Comparison of ENCODE assay signal across 20 cellular contexts in genomic region chr17:21301593-21302550, GRCh38. TPM values are rescaled to one million over a fixed set of nuclear protein-coding genes. Genes with fewer than 3 reads are reported as not detected.
DNase-seq lines count a peak whose midpoint lies in the region; ATAC-seq and TF ChIP-seq lines count a peak whose summit lies in the region.
"Had no signal": no experiment of that assay in that cellular context is flagged by ENCODE, and none has a peak within 500 bp of the region (broad histone marks: within the 10 kb centered on the region; RNA-seq: fewer than 3 reads in every experiment).

No MANE protein-coding gene starts in this region.

- DNase-seq in NCI-H748 (lab: John Stamatoyannopoulos, UW; ENCODE audit: unreplicated experiment) (peak; percentile 80), NCI-H748 treated with DMSO at 0.1 percent for 48 hours (lab: John Stamatoyannopoulos, UW) (no peak), GM10266 (ENCODE audit: extremely low spot score) (peak; percentile 26), RWPE2 (ENCODE audit: low spot score) (peak; percentile 72), vagina (ENCODE audit: extremely low spot score in 2 of 2) (no peak)
- DNase-seq: activated CD8-positive, alpha-beta T cell treated with anti-CD3 and anti-CD28 coated beads for 36 hours; CD8-positive, alpha-beta memory T cell; central memory CD4-positive, alpha-beta T cell; GDM1; NCI-H2081; NCI-H526 treated with DMSO at 0.1 percent for 48 hours; stimulated activated CD4-positive, alpha-beta T cell treated with anti-CD3 and anti-CD28 coated beads, Interleukin-12 subunit alpha, Interleukin-12 subunit beta, amount 100 ng/mL, for 4 hours; stomach; SW 1271 had no signal

- TF ChIP-seq CTCF in GM10266 (IDR thresholded peaks at IDR 0.05; ENCODE audit: control insufficient read depth, insufficient read depth, low read depth, missing control alignments) (no peak), RWPE2 (IDR thresholded peaks at IDR 0.05; ENCODE audit: poor library complexity, severe bottlenecking) (no peak), neutrophil (IDR thresholded peaks at IDR 0.05) (no peak), vagina (IDR thresholded peaks at IDR 0.05) (no peak)

- H3K27ac ChIP-seq in RWPE2 (ENCODE audit: poor library complexity, severe bottlenecking) = no peak overlapping the region
- H3K27ac ChIP-seq in neutrophil = peak overlapping the region; percentile 6
- H3K27ac ChIP-seq in vagina = no peak overlapping the region
- H3K27ac ChIP-seq: A549, Peyer's patch, stomach had no signal

- intact Hi-C loops in vagina (cut with DNase I) = loop anchor here (5.0 kb wide), 1 partner anchor 465 kb away; no protein-coding TSS in a partner anchor

- H3K4me1 ChIP-seq in RWPE2 (ENCODE audit: insufficient read depth, poor library complexity, severe bottlenecking) (no peaks in the 10 kb centered on the region), neutrophil (ENCODE audit: control insufficient read depth in 1 of 2, insufficient read depth in 1 of 2, low read depth in 1 of 2, low read length in 1 of 2) (no peaks in the 10 kb centered on the region), vagina (no peaks in the 10 kb centered on the region)
- H3K4me1 ChIP-seq: A549, Peyer's patch had no signal

- H3K4me3 ChIP-seq in RWPE2 (ENCODE audit: severe bottlenecking) (no peak overlapping the region), neutrophil (ENCODE audit: low read depth in 1 of 2, low read length in 1 of 2) (no peak overlapping the region), vagina (no peak overlapping the region)
- H3K4me3 ChIP-seq: A549, Peyer's patch, stomach had no signal

- TF ChIP-seq POLR2A in GM18505 (IDR thresholded peaks at IDR 0.05; ENCODE audit: borderline replicate concordance, extremely low read depth, insufficient read depth, insufficient read length) = no peak
- no peak for TF ChIP-seq POLR2A in vagina (IDR thresholded peaks at IDR 0.05)

- no peaks in the 10 kb centered on the region for H3K9me3 ChIP-seq in RWPE2 (ENCODE audit: severe bottlenecking)
- no peaks in the 10 kb centered on the region for H3K9me3 ChIP-seq in neutrophil
- no peaks in the 10 kb centered on the region for H3K9me3 ChIP-seq in vagina
- H3K9me3 ChIP-seq: A549, Peyer's patch, stomach had no signal

- H3K36me3 ChIP-seq in RWPE2 (ENCODE audit: low read depth) = peaks cover 57% of the 10 kb centered on the region
- peaks cover 98% of the 10 kb centered on the region for H3K36me3 ChIP-seq in neutrophil
- peaks cover 0 to 51% of the 10 kb centered on the region in 2 donors for H3K36me3 ChIP-seq in vagina

- ATAC-seq in RWPE2 (ENCODE audit: low read depth) (no peak), GM18873 (IDR thresholded peaks at IDR 0.05; ENCODE audit: low FRiP score, unreplicated experiment) (no peak), GM18505 (IDR thresholded peaks at IDR 0.05; ENCODE audit: unreplicated experiment) (no peak)
- ATAC-seq: activated CD8-positive, alpha-beta T cell treated with anti-CD3 and anti-CD28 coated beads for 36 hours; HCT116 had no signal

- no peaks in the 10 kb centered on the region for H3K27me3 ChIP-seq in RWPE2 (ENCODE audit: insufficient read depth, poor library complexity, severe bottlenecking)
- H3K27me3 ChIP-seq in neutrophil = no peaks in the 10 kb centered on the region
- H3K27me3 ChIP-seq in vagina = no peaks in the 10 kb centered on the region
- H3K27me3 ChIP-seq: Peyer's patch, stomach had no signal

RNA-seq across cellular contexts. Expression of gene MAP2K3, which starts 17.4 kb away (rescaled TPM):
- total RNA-seq in vagina = 21.6 TPM

RNA-seq across cellular contexts. Expression of gene NATD1, which starts 48.7 kb away (rescaled TPM):
- total RNA-seq in vagina = 4.2 TPM

Comparison
In these comparisons a context has a peak if more than half of its experiments do, and no peak if none do; other contexts are left out.
1. DNase-seq: peak in NCI-H748 (single experiment), GM10266 (single experiment) and RWPE2 (single experiment); none in NCI-H748 treated with DMSO at 0.1 percent for 48 hours (single experiment) and vagina (0 of 2).